ENCODE assay signal across 8 cellular contexts in genomic region chr1:234606731-234607090, GRCh38. TPM values are rescaled to one million over a fixed set of nuclear protein-coding genes. Genes with fewer than 3 reads are reported as not detected.
DNase-seq lines count a peak whose midpoint lies in the region; ATAC-seq and TF ChIP-seq lines count a peak whose summit lies in the region.

No MANE protein-coding gene starts in this region.

- CTCF ChIA-PET in WTC11 (lab: Charles Lee) = interaction anchor here (0.6 to 1.6 kb wide), 4 partner anchors 9 to 487 kb away, joined by 3 to 8 read pairs (median 4); no protein-coding TSS in a partner anchor

- H3K36me3 ChIP-seq in spleen = peaks cover 0 to 56% (median 9%) of the 10 kb centered on the region in 6 donors

- under 1% methylated on average over 4 of the region's 4 CpGs for WGBS in right cardiac atrium
- WGBS in spleen, 5 donors = 6 to 10% (median 8%) methylated on average over 4 of the region's 4 CpGs

- peak overlapping the region; percentile 99 for H3K27ac ChIP-seq in right cardiac atrium (ENCODE audit: low read length)
- H3K27ac ChIP-seq in spleen = peak overlapping the region; percentile 97 to 100 (median 100)

- ATAC-seq in WTC11 = no peak
- ATAC-seq in right cardiac atrium = no peak
- no peak for ATAC-seq in GM21367 (IDR thresholded peaks at IDR 0.05; ENCODE audit: unreplicated experiment)

- H3K4me1 ChIP-seq in right cardiac atrium (ENCODE audit: control insufficient read depth, insufficient read depth, low read length) = peaks cover under 1% of the 10 kb centered on the region
- H3K4me1 ChIP-seq in spleen = peaks cover 47 to 80% (median 72%) of the 10 kb centered on the region in 6 donors

- no peaks in the 10 kb centered on the region for H3K9me3 Mint-ChIP-seq in WTC11

- H3K4me3 ChIP-seq in right cardiac atrium (ENCODE audit: low read length) = peak overlapping the region; percentile 71
- H3K4me3 ChIP-seq in spleen = peak overlapping the region; percentile 34 to 89 (median 66)

- no peak overlapping the region for H3K27ac Mint-ChIP-seq in WTC11

- H3K9me3 ChIP-seq in right cardiac atrium (ENCODE audit: control insufficient read depth, low read length) = no peaks in the 10 kb centered on the region
- no peaks in the 10 kb centered on the region for H3K9me3 ChIP-seq in spleen

- TF ChIP-seq POLR2A in spleen (IDR thresholded peaks at IDR 0.05) = no peak

- H3K4me1 Mint-ChIP-seq in WTC11 = peaks cover 69% of the 10 kb centered on the region

- TF ChIP-seq CTCF in WTC11 (IDR thresholded peaks at IDR 0.05) (no peak), spleen (IDR thresholded peaks at IDR 0.05 in 8 of 11, conservative IDR thresholded peaks at IDR 0.05 in 3 of 11) (no peak)

- H3K27me3 Mint-ChIP-seq in WTC11 (ENCODE audit: low read depth) = no peaks in the 10 kb centered on the region

- intact Hi-C loops in right cardiac atrium (cut with DNase I) (loop anchor here in 3 of 4 donors (5.0 kb wide), 5 partner anchors 69 to 471 kb away; no protein-coding TSS in a partner anchor), spleen (cut with DNase I; ENCODE audit: low total_unique reads) (no loop called here)

- peaks cover 37% of the 10 kb centered on the region for H3K36me3 Mint-ChIP-seq in WTC11

- peak; percentile 39 for DNase-seq in NCI-H1694 treated with DMSO at 0.1 percent for 48 hours (lab: John Stamatoyannopoulos, UW)
- no peak for DNase-seq in NCI-H1694 (lab: John Stamatoyannopoulos, UW)
- DNase-seq in WTC11 (ENCODE audit: low spot score) = no peak
- no peak for DNase-seq in right cardiac atrium
- no peak for DNase-seq in spleen
- DNase-seq in kidney glomerular epithelial cell (lab: John Stamatoyannopoulos, UW) = no peak
- no peak for DNase-seq in stimulated activated CD4-positive, alpha-beta T cell treated with anti-CD3 and anti-CD28 coated beads, Interleukin-4, amount 100 ng/mL, for 1 hour

- POLR2A ChIA-PET in WTC11 (lab: Charles Lee) = no interaction called here

- H3K27me3 ChIP-seq in right cardiac atrium (ENCODE audit: control insufficient read depth, insufficient read depth) (no peaks in the 10 kb centered on the region), spleen (replicated peaks in 1 of 7) (no peaks in the 10 kb centered on the region)

- peak overlapping the region; percentile 85 for H3K4me3 Mint-ChIP-seq in WTC11

TF ChIP-seq in WTC11, 78 proteins besides CTCF, POLR2A, EP300 and RAD21:
- TF ChIP-seq AR (CRISPR knock-in tag; IDR thresholded peaks at IDR 0.05) (no peak), ATF2 (CRISPR knock-in tag; IDR thresholded peaks at IDR 0.05; ENCODE audit: borderline replicate concordance, low read depth) (no peak), GTF2I (CRISPR knock-in tag; conservative IDR thresholded peaks at IDR 0.05) (no peak), NFYB (CRISPR knock-in tag; conservative IDR thresholded peaks at IDR 0.05; ENCODE audit: low read depth) (no peak), ELF4 (CRISPR knock-in tag; IDR thresholded peaks at IDR 0.05; ENCODE audit: low read depth) (no peak), SMAD3 (CRISPR knock-in tag; IDR thresholded peaks at IDR 0.05; ENCODE audit: borderline replicate concordance) (no peak), NFATC4 (CRISPR knock-in tag; IDR thresholded peaks at IDR 0.05) (no peak), ZMAT4 (CRISPR knock-in tag; IDR thresholded peaks at IDR 0.05) (no peak), E2F5 (CRISPR knock-in tag; IDR thresholded peaks at IDR 0.05) (no peak), IRF1 (CRISPR knock-in tag; IDR thresholded peaks at IDR 0.05) (no peak), HMGA2 (CRISPR knock-in tag; IDR thresholded peaks at IDR 0.05) (no peak), GABPB1 (CRISPR knock-in tag; IDR thresholded peaks at IDR 0.05) (no peak), FOXK1 (CRISPR knock-in tag; IDR thresholded peaks at IDR 0.05) (no peak), EMX1 (CRISPR knock-in tag; IDR thresholded peaks at IDR 0.05) (no peak), ZBTB43 (CRISPR knock-in tag; IDR thresholded peaks at IDR 0.05) (no peak), NR3C1 (CRISPR knock-in tag; conservative IDR thresholded peaks at IDR 0.05; ENCODE audit: low read depth) (no peak)

RNA-seq across cellular contexts. Expression of gene IRF2BP2, which starts 3.3 kb away (rescaled TPM):
- 61.9 to 70.9 TPM (median 62.4 TPM) in 3 replicates for total RNA-seq in WTC11 (2021)
- 100 to 1,000 TPM in 3 of 4 donors, 10 to 100 TPM in 1; 92.3 to 123 (median 108) TPM for total RNA-seq in right cardiac atrium
- 69.3 TPM for polyA plus RNA-seq in right cardiac atrium
- 100 to 1,000 TPM in 1 of 7 donors, 10 to 100 TPM in 6; 57.2 to 109 (median 63.5) TPM for total RNA-seq in spleen
- 10 to 100 TPM; 39.1 to 55.5 (median 48.8) TPM for polyA plus RNA-seq in spleen
